ENCODE assay signal across 6 cellular contexts in genomic region chr11:59081430-59081829, GRCh38. TPM values are rescaled to one million over a fixed set of nuclear protein-coding genes. Genes with fewer than 3 reads are reported as not detected.
"Had no signal": no experiment of that assay in that cellular context is flagged by ENCODE, and none has a peak within 500 bp of the region (broad histone marks: within the 10 kb centered on the region; RNA-seq: fewer than 3 reads in every experiment).

No MANE protein-coding gene starts in this region.

RNA-seq across cellular contexts. Expression of gene GLYATL1B, which starts 4.7 kb away (rescaled TPM):
- total RNA-seq: GM23248, H4, H7, HepG2, HFFc6, HT1080 had no signal
- polyA plus RNA-seq: GM23248, HepG2 had no signal
